9 cellular contexts compared by ENCODE assay signal in the genomic region with DNA sequence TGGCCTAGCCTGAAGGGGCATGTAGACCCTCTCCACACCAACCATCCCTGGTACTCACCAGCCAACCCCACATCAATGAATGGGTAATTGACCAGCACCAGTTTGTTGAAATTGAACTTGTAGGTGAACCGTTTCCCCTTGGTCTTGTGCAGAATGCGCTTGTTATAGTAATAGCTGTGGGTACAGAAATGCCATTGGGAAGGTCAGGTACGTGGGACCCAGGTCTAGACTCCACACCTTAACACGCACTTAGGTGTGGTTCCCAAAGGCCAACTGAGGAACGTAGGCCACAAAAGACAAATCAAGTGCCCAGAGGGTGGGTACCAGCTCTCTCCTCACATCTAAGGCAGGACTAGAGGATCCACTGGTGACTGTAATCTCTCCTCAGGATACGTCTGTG. TPM values are rescaled to one million over a fixed set of nuclear protein-coding genes. Genes with fewer than 3 reads are reported as not detected.
DNase-seq lines count a peak whose midpoint lies in the region; ATAC-seq and TF ChIP-seq lines count a peak whose summit lies in the region.
"Had no signal": no experiment of that assay in that cellular context is flagged by ENCODE, and none has a peak within 500 bp of the region (broad histone marks: within the 10 kb centered on the region; RNA-seq: fewer than 3 reads in every experiment).

No MANE protein-coding gene starts in this region.

- H3K27me3 Mint-ChIP-seq in activated naive CD4-positive, alpha-beta T cell treated with anti-CD3 and anti-CD28 coated beads, Interleukin-2, amount 10 ng/mL, durations not matched to agents 7 days and 5 days, result no peaks in the 10 kb centered on the region

- no peak for TF ChIP-seq CTCF in adrenal gland (IDR thresholded peaks at IDR 0.05)
- TF ChIP-seq CTCF in tibial artery (IDR thresholded peaks at IDR 0.05), result no peak

- WGBS in adrenal gland, 4 donors, result 67 to 86% (median 71%) methylated on average over 4 to 6 of the region's 6 CpGs

- H3K36me3 Mint-ChIP-seq in activated naive CD4-positive, alpha-beta T cell treated with anti-CD3 and anti-CD28 coated beads, Interleukin-2, amount 10 ng/mL, durations not matched to agents 7 days and 5 days, result peaks cover 14% of the 10 kb centered on the region

- no peaks in the 10 kb centered on the region for H3K9me3 ChIP-seq in adrenal gland (replicated peaks in 1 of 3)
- no peaks in the 10 kb centered on the region for H3K9me3 ChIP-seq in muscle layer of colon (ENCODE audit: low read length)
- H3K9me3 ChIP-seq in tibial artery, result no peaks in the 10 kb centered on the region

- ATAC-seq in HG03460 (IDR thresholded peaks at IDR 0.05; ENCODE audit: unreplicated experiment), result no peak

- H3K27me3 ChIP-seq in adrenal gland, result no peaks in the 10 kb centered on the region
- H3K27me3 ChIP-seq in muscle layer of colon (ENCODE audit: control insufficient read depth in 1 of 2, insufficient read depth in 2 of 2, low read length in 2 of 2), result no peaks in the 10 kb centered on the region
- H3K27me3 ChIP-seq in tibial artery, result no peaks in the 10 kb centered on the region

- H3K27ac ChIP-seq in adrenal gland, result peak overlapping the region in 4 of 5 donors; percentile 79 to 100 (median 98)
- peak overlapping the region; percentile 40 for H3K27ac ChIP-seq in muscle layer of colon (ENCODE audit: low read depth, low read length)
- H3K27ac ChIP-seq in tibial artery, result peak overlapping the region; percentile 99

- peaks cover 48 to 66% of the 10 kb centered on the region in 2 donors for H3K4me1 ChIP-seq in adrenal gland (replicated peaks in 1 of 2)
- peaks cover 52% of the 10 kb centered on the region for H3K4me1 ChIP-seq in muscle layer of colon (ENCODE audit: insufficient read depth, low read length)
- peaks cover 0 to 69% (median 53%) of the 10 kb centered on the region in 4 donors for H3K4me1 ChIP-seq in tibial artery

- no peak for DNase-seq in activated naive CD4-positive, alpha-beta T cell treated with anti-CD3 and anti-CD28 coated beads, Interleukin-2, amount 10 ng/mL, durations not matched to agents 7 days and 5 days
- no peak for DNase-seq in activated naive CD4-positive, alpha-beta T cell (lab: John Stamatoyannopoulos, UW)
- no peak for DNase-seq in adrenal gland
- no peak for DNase-seq in tibial artery
- DNase-seq in posterior vena cava (ENCODE audit: low spot score), result no peak
- no peak for DNase-seq in HT-29 (ENCODE audit: low spot score)
- DNase-seq: activated CD4-positive, CD25-positive, alpha-beta regulatory T cell had no signal

- TF ChIP-seq POLR2A in adrenal gland (IDR thresholded peaks at IDR 0.05), result no peak

- H3K4me1 Mint-ChIP-seq in activated naive CD4-positive, alpha-beta T cell treated with anti-CD3 and anti-CD28 coated beads, Interleukin-2, amount 10 ng/mL, durations not matched to agents 7 days and 5 days, result peaks cover 49% of the 10 kb centered on the region

- no peak overlapping the region for H3K9ac ChIP-seq in muscle layer of colon (ENCODE audit: low read length)

- H3K9me3 Mint-ChIP-seq in activated naive CD4-positive, alpha-beta T cell treated with anti-CD3 and anti-CD28 coated beads, Interleukin-2, amount 10 ng/mL, durations not matched to agents 7 days and 5 days, result no peaks in the 10 kb centered on the region

- H3K4me3 ChIP-seq in adrenal gland (no peak overlapping the region), muscle layer of colon (ENCODE audit: low read depth in 1 of 2, low read length in 2 of 2) (peak overlapping the region in 1 of 2 donors; percentile 27), tibial artery (no peak overlapping the region)

- CTCF ChIA-PET in activated naive CD4-positive, alpha-beta T cell treated with anti-CD3 and anti-CD28 coated beads, Interleukin-2, amount 10 ng/mL, durations not matched to agents 7 days and 5 days (lab: Charles Lee), result interaction anchor here (1.1 to 3.3 kb wide), 3 partner anchors 29 to 139 kb away, joined by 3 to 18 read pairs (median 3); no protein-coding TSS in a partner anchor

- H3K27ac Mint-ChIP-seq in activated naive CD4-positive, alpha-beta T cell treated with anti-CD3 and anti-CD28 coated beads, Interleukin-2, amount 10 ng/mL, durations not matched to agents 7 days and 5 days, result peak overlapping the region; percentile 64

- no peak overlapping the region for H3K4me3 Mint-ChIP-seq in activated naive CD4-positive, alpha-beta T cell treated with anti-CD3 and anti-CD28 coated beads, Interleukin-2, amount 10 ng/mL, durations not matched to agents 7 days and 5 days

- H3K36me3 ChIP-seq in adrenal gland (replicated peaks in 1 of 2) (peaks cover 0 to 20% of the 10 kb centered on the region in 2 donors), muscle layer of colon (ENCODE audit: insufficient read depth, low read length) (peaks cover 10% of the 10 kb centered on the region), tibial artery (peaks cover 0 to 23% (median 21%) of the 10 kb centered on the region in 3 donors)

- intact Hi-C loops in adrenal gland (cut with DNase I), result loop anchor here (2.0 to 5.0 kb wide), 2 partner anchors 29 to 43 kb away; no protein-coding TSS in a partner anchor
- intact Hi-C loops in tibial artery (cut with DNase I; ENCODE audit: low total_unique reads), result no loop called here
- intact Hi-C loops in posterior vena cava (cut with DNase I), result loop anchor here in 1 of 2 donors (10.0 kb wide), 1 partner anchor 45 kb away; no protein-coding TSS in a partner anchor

RNA-seq across cellular contexts. Expression of a gene that starts 5.2 kb away (rescaled TPM):
- total RNA-seq in adrenal gland (10 to 100 TPM; 27.0 to 71.2 (median 55.1) TPM), posterior vena cava (10 to 100 TPM; 47.9 to 54.5 TPM)
- 100 to 1,000 TPM in 1 of 3 donors, 10 to 100 TPM in 2; 14.3 to 147 (median 44.1) TPM for polyA plus RNA-seq in adrenal gland
- total RNA-seq in HT-29 (2014; rRNA removed; shearing (Covaris generic)), result 157 and 160 TPM in 2 replicates

RNA-seq across cellular contexts. Expression of a gene that starts 7.4 kb away (rescaled TPM):
- total RNA-seq in adrenal gland, result 10 to 100 TPM; 19.5 to 61.9 (median 45.1) TPM
- polyA plus RNA-seq in adrenal gland, result 10 to 100 TPM; 51.0 to 94.9 (median 65.5) TPM
- total RNA-seq in posterior vena cava, result 10 to 100 TPM; 29.2 to 35.1 TPM
- total RNA-seq in HT-29 (2014; rRNA removed; shearing (Covaris generic)), result 41.4 and 43.8 TPM in 2 replicates

RNA-seq across cellular contexts. Expression of a gene that starts 19.3 kb away (rescaled TPM):
- total RNA-seq in adrenal gland (100 to 1,000 TPM in 1 of 8 donors, 10 to 100 TPM in 7; 48.7 to 119 (median 72.7) TPM), posterior vena cava (10 to 100 TPM; 57.7 to 79.0 TPM)
- 100 to 1,000 TPM in 1 of 3 donors, 10 to 100 TPM in 2; 13.3 to 171 (median 61.7) TPM for polyA plus RNA-seq in adrenal gland
- total RNA-seq in HT-29 (2014; rRNA removed; shearing (Covaris generic)), result 42.1 and 55.5 TPM in 2 replicates

RNA-seq across cellular contexts. Expression of a gene that starts 29.7 kb away (rescaled TPM):
- total RNA-seq in adrenal gland, result 10 to 100 TPM in 2 of 8 donors, 1 to 10 TPM in 6; 4.2 to 12.5 (median 9.0) TPM
- 1 to 10 TPM; 2.0 to 5.1 (median 2.9) TPM for polyA plus RNA-seq in adrenal gland
- total RNA-seq in posterior vena cava, result 1 to 10 TPM; 8.2 to 8.7 TPM
- 15.3 and 15.9 TPM in 2 replicates for total RNA-seq in HT-29 (2014; rRNA removed; shearing (Covaris generic))

RNA-seq across cellular contexts. Expression of a gene that starts 32.3 kb away (rescaled TPM):
- total RNA-seq in adrenal gland, result 10 to 100 TPM; 27.1 to 54.8 (median 33.5) TPM
- 10 to 100 TPM; 26.0 to 39.9 (median 26.2) TPM for polyA plus RNA-seq in adrenal gland
- total RNA-seq in posterior vena cava, result 10 to 100 TPM; 12.2 to 13.0 TPM
- 121 and 124 TPM in 2 replicates for total RNA-seq in HT-29 (2014; rRNA removed; shearing (Covaris generic))

Comparison
In these comparisons a context has a peak if more than half of its experiments do, and no peak if none do; other contexts are left out.
1. H3K27ac ChIP-seq: peak in every context shown above with its lines; median percentile 99 in tibial artery; 98 in adrenal gland; 40 in muscle layer of colon.